In the genomic region with DNA sequence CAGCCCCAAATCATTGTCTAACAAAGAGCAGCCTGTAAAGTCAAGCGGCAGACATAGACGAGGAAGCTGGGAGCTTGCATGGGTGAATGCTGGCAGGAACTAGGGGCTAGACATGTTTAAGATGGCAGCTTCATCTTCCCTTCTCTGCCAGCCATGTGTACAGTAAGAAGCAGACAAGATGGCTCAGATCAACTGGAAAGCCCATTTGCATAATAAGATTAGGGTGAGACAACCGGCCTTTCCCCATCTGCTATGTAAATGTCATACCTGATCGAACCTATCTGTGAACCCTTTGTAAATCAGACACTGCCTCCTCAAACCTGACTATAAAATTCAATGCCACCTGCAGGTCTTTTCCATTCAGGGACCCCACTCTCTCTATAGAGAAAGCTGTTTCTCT, we compare ENCODE assay signal across 23 cellular contexts.
"Had no signal": no experiment of that assay in that cellular context is flagged by ENCODE, and none has a peak within 500 bp of the region (broad histone marks: within the 10 kb centered on the region; RNA-seq: fewer than 3 reads in every experiment).

No MANE protein-coding gene starts in this region.

- H3K36me3 ChIP-seq: heart right ventricle, right atrium auricular region, spleen, thoracic aorta had no signal

- H3K4me1 ChIP-seq: heart right ventricle, right atrium auricular region, spleen had no signal

- DNase-seq: activated CD4-positive, alpha-beta memory T cell treated with anti-CD3 and anti-CD28 coated beads, Interleukin-2, amount 10 ng/mL, durations not matched to agents 7 days and 5 days; activated CD4-positive, alpha-beta T cell treated with anti-CD3 and anti-CD28 coated beads for 48 hours; activated effector memory CD4-positive, alpha-beta T cell treated with Interleukin-2 at 50 U/mL for 16 hours; activated naive CD4-positive, alpha-beta T cell treated with anti-CD3 and anti-CD28 coated beads for 36 hours; activated naive CD8-positive, alpha-beta T cell treated with anti-CD3 and anti-CD28 coated beads, Interleukin-2, amount 10 ng/mL, durations not matched to agents 7 days and 5 days; activated T-cell treated with anti-CD3 and anti-CD28 coated beads, Interleukin-2, amount 50 U/mL, for 72 hours; amniotic stem cell; cerebellar nuclear complex; cortex of kidney; endodermal cell; heart right ventricle; left colon; mesenchymal stem cell; mucosa of descending colon; spleen; stimulated activated CD4-positive, alpha-beta T cell treated with anti-CD3 and anti-CD28 coated beads, Interleukin-4, amount 100 ng/mL, for 1 hour; stimulated activated naive CD4-positive, alpha-beta T cell treated with Interleukin-2 at 50 U/mL for 16 hours; T-helper 9 cell had no signal

- H3K27ac Mint-ChIP-seq: activated CD4-positive, alpha-beta memory T cell treated with anti-CD3 and anti-CD28 coated beads, Interleukin-2, amount 10 ng/mL, durations not matched to agents 7 days and 5 days; activated naive CD4-positive, alpha-beta T cell treated with anti-CD3 and anti-CD28 coated beads for 36 hours; activated naive CD8-positive, alpha-beta T cell treated with anti-CD3 and anti-CD28 coated beads, Interleukin-2, amount 10 ng/mL, durations not matched to agents 7 days and 5 days; activated T-cell treated with anti-CD3 and anti-CD28 coated beads, Interleukin-2, amount 50 U/mL, for 72 hours; endodermal cell; progenitor cell of endocrine pancreas; type B pancreatic cell had no signal

- H3K27me3 ChIP-seq: heart right ventricle, right atrium auricular region, spleen had no signal

- H3K9me3 ChIP-seq: mucosa of descending colon, right atrium auricular region, thoracic aorta had no signal

- H3K27me3 Mint-ChIP-seq: progenitor cell of endocrine pancreas, type B pancreatic cell had no signal

- H3K9me3 Mint-ChIP-seq: activated CD4-positive, alpha-beta memory T cell treated with anti-CD3 and anti-CD28 coated beads, Interleukin-2, amount 10 ng/mL, durations not matched to agents 7 days and 5 days; type B pancreatic cell had no signal

- H3K4me3 ChIP-seq: heart right ventricle, mucosa of descending colon, right atrium auricular region, spleen, thoracic aorta had no signal

- H3K4me3 Mint-ChIP-seq: activated CD4-positive, alpha-beta memory T cell treated with anti-CD3 and anti-CD28 coated beads, Interleukin-2, amount 10 ng/mL, durations not matched to agents 7 days and 5 days; activated naive CD4-positive, alpha-beta T cell treated with anti-CD3 and anti-CD28 coated beads for 36 hours; activated naive CD8-positive, alpha-beta T cell treated with anti-CD3 and anti-CD28 coated beads, Interleukin-2, amount 10 ng/mL, durations not matched to agents 7 days and 5 days; activated T-cell treated with anti-CD3 and anti-CD28 coated beads, Interleukin-2, amount 50 U/mL, for 72 hours; endodermal cell; neural crest cell; type B pancreatic cell had no signal

- H3K36me3 Mint-ChIP-seq: type B pancreatic cell had no signal

- H3K4me1 Mint-ChIP-seq: activated CD4-positive, alpha-beta memory T cell treated with anti-CD3 and anti-CD28 coated beads, Interleukin-2, amount 10 ng/mL, durations not matched to agents 7 days and 5 days; activated naive CD8-positive, alpha-beta T cell treated with anti-CD3 and anti-CD28 coated beads, Interleukin-2, amount 10 ng/mL, durations not matched to agents 7 days and 5 days; endodermal cell had no signal

- H3K27ac ChIP-seq: heart right ventricle, right atrium auricular region, spleen, thoracic aorta had no signal
